In genomic region chr5:57298985-57299491, GRCh38 we compare ENCODE assay signal across 8 cellular contexts.
DNase-seq lines count a peak whose midpoint lies in the region; ATAC-seq and TF ChIP-seq lines count a peak whose summit lies in the region.

No MANE protein-coding gene starts in this region.

- in situ Hi-C loops in Panc1 (cut with HindIII; ENCODE audit: low pct_unique_long_range_greater_than_20kb, low sequenced_read_pairs) = no loop called here

- peak overlapping the region; percentile 68 for H3K27ac Mint-ChIP-seq in activated T-helper 2 cell treated with anti-CD3 and anti-CD28 coated beads, Interferon-gamma antibody, Interleukin-2, Interleukin-4, amounts not matched to agents 10 μg/mL and 5 μg/mL and 100 μg/mL, durations not matched to agents 14 hours and 24 hours and 36 hours

- ATAC-seq in Panc1 (peak; percentile 69), foreskin keratinocyte (peak; percentile 56), omental fat pad (ENCODE audit: low FRiP score) (peak; percentile 76), HG02852 (IDR thresholded peaks at IDR 0.05; ENCODE audit: unreplicated experiment) (no peak)

- intact Hi-C loops in Panc1 (cut with micrococcal nuclease; ENCODE audit: unreplicated experiment) = loop anchor here (1.0 to 10.0 kb wide), 6 partner anchors 138 to 1162 kb away; no protein-coding TSS in a partner anchor
- intact Hi-C loops in activated T-helper 2 cell treated with anti-CD3 and anti-CD28 coated beads, Interferon-gamma antibody, Interleukin-2, Interleukin-4, amounts not matched to agents 10 μg/mL and 5 μg/mL and 100 μg/mL, durations not matched to agents 14 hours and 24 hours and 36 hours (cut with micrococcal nuclease) = loop anchor here (1.0 to 10.0 kb wide), 5 partner anchors 133 to 1161 kb away; partner anchors contain the start of gene PLK2

- DNase-seq in NCI-H510A treated with DMSO at 0.1 percent for 48 hours (lab: John Stamatoyannopoulos, UW) (peak; percentile 54), NCI-H510A (lab: John Stamatoyannopoulos, UW) (no peak), HS-5 (ENCODE audit: low read depth) (peak; percentile 84), Panc1 (ENCODE audit: low read depth, low spot score) (peak; percentile 60), foreskin keratinocyte (peak; percentile 43 to 71), omental fat pad (ENCODE audit: low spot score) (no peak)
- peak; percentile 31 for DNase-seq in activated T-helper 2 cell treated with anti-CD3 and anti-CD28 coated beads, Interferon-gamma antibody, Interleukin-2, Interleukin-4, amounts not matched to agents 10 μg/mL and 5 μg/mL and 100 μg/mL, durations not matched to agents 14 hours and 24 hours and 36 hours (ENCODE audit: low spot score)

- H3K36me3 Mint-ChIP-seq in activated T-helper 2 cell treated with anti-CD3 and anti-CD28 coated beads, Interferon-gamma antibody, Interleukin-2, Interleukin-4, amounts not matched to agents 10 μg/mL and 5 μg/mL and 100 μg/mL, durations not matched to agents 14 hours and 24 hours and 36 hours (ENCODE audit: low read depth) = no peaks in the 10 kb centered on the region

- BruUV-seq in Panc1 (replicated peaks; lab: Mats Ljungman, UMichigan) = no TSS peak

- H3K27ac ChIP-seq in Panc1 (ENCODE audit: low read length) (peak overlapping the region; percentile 89), foreskin keratinocyte (no peak overlapping the region)

- no peaks in the 10 kb centered on the region for H3K9me3 ChIP-seq in Panc1 (ENCODE audit: control insufficient read depth, insufficient read depth, low read depth, low read length)

- no peaks in the 10 kb centered on the region for H3K27me3 ChIP-seq in Panc1 (ENCODE audit: control insufficient read depth, insufficient read depth, low read length)
- peaks cover 15% of the 10 kb centered on the region for H3K27me3 ChIP-seq in foreskin keratinocyte

- H3K4me3 Mint-ChIP-seq in activated T-helper 2 cell treated with anti-CD3 and anti-CD28 coated beads, Interferon-gamma antibody, Interleukin-2, Interleukin-4, amounts not matched to agents 10 μg/mL and 5 μg/mL and 100 μg/mL, durations not matched to agents 14 hours and 24 hours and 36 hours (ENCODE audit: low read depth) = peak overlapping the region; percentile 57

- POLR2A ChIA-PET in Panc1 (lab: Charles Lee) = no interaction called here

- H3K4me1 Mint-ChIP-seq in activated T-helper 2 cell treated with anti-CD3 and anti-CD28 coated beads, Interferon-gamma antibody, Interleukin-2, Interleukin-4, amounts not matched to agents 10 μg/mL and 5 μg/mL and 100 μg/mL, durations not matched to agents 14 hours and 24 hours and 36 hours (ENCODE audit: low read depth) = peaks cover 30% of the 10 kb centered on the region

- H3K4me3 ChIP-seq in Panc1 (ENCODE audit: low read depth in 2 of 2, low read length in 2 of 2) = no peak overlapping the region

- CTCF ChIA-PET in Panc1 (lab: Charles Lee) = interaction anchor here (0.6 to 1.3 kb wide), 2 partner anchors 200 to 349 kb away, joined by 4 to 6 read pairs; no protein-coding TSS in a partner anchor

- TF ChIP-seq CTCF in Panc1 (IDR thresholded peaks at IDR 0.05) = no peak; the same call in 1 of the 2 replicates
- peak; percentile 87 for TF ChIP-seq CTCF in foreskin keratinocyte (conservative IDR thresholded peaks at IDR 0.05)
- TF ChIP-seq CTCF in omental fat pad (IDR thresholded peaks at IDR 0.05) = peak in 1 of 3 donors; percentile 47

- peaks cover 5% of the 10 kb centered on the region for H3K4me1 ChIP-seq in Panc1 (ENCODE audit: control insufficient read depth, insufficient read depth, low read length)
- H3K4me1 ChIP-seq in foreskin keratinocyte = no peaks in the 10 kb centered on the region

- no peaks in the 10 kb centered on the region for H3K36me3 ChIP-seq in Panc1 (ENCODE audit: control insufficient read depth, insufficient read depth, low read length)

- no peaks in the 10 kb centered on the region for H3K9me3 Mint-ChIP-seq in activated T-helper 2 cell treated with anti-CD3 and anti-CD28 coated beads, Interferon-gamma antibody, Interleukin-2, Interleukin-4, amounts not matched to agents 10 μg/mL and 5 μg/mL and 100 μg/mL, durations not matched to agents 14 hours and 24 hours and 36 hours

- peaks cover 5% of the 10 kb centered on the region for H3K27me3 Mint-ChIP-seq in activated T-helper 2 cell treated with anti-CD3 and anti-CD28 coated beads, Interferon-gamma antibody, Interleukin-2, Interleukin-4, amounts not matched to agents 10 μg/mL and 5 μg/mL and 100 μg/mL, durations not matched to agents 14 hours and 24 hours and 36 hours (ENCODE audit: low read depth)

Comparison
In these comparisons a context has a peak if more than half of its experiments do, and no peak if none do; other contexts are left out.
1. DNase-seq: peak in NCI-H510A treated with DMSO at 0.1 percent for 48 hours (single experiment), HS-5 (single experiment), Panc1 (single experiment), activated T-helper 2 cell treated with anti-CD3 and anti-CD28 coated beads, Interferon-gamma antibody, Interleukin-2, Interleukin-4, amounts not matched to agents 10 μg/mL and 5 μg/mL and 100 μg/mL, durations not matched to agents 14 hours and 24 hours and 36 hours (single experiment) and foreskin keratinocyte (2 of 2); none in NCI-H510A (single experiment) and omental fat pad (single experiment).